Comparison of ENCODE assay signal across 27 cellular contexts in genomic region chr5:68529581-68529980, GRCh38.
A peak's percentile ranks its signal among the peaks of the same experiment; 100 is the strongest.
DNase-seq lines count a peak whose midpoint lies in the region; ATAC-seq, FAIRE-seq and TF ChIP-seq lines count a peak whose summit lies in the region.
"Had no signal": no experiment of that assay in that cellular context is flagged by ENCODE, and none has a peak within 500 bp of the region (broad histone marks: within the 10 kb centered on the region; RNA-seq: fewer than 3 reads in every experiment).

No MANE protein-coding gene starts in this region.

- no peak overlapping the region for H3K4me3 Mint-ChIP-seq in activated naive CD8-positive, alpha-beta T cell treated with anti-CD3 and anti-CD28 coated beads, Interleukin-2, amount 50 U/mL, for 24 hours
- H3K4me3 Mint-ChIP-seq in activated naive CD8-positive, alpha-beta T cell treated with anti-CD3 and anti-CD28 coated beads for 36 hours: no peak overlapping the region
- H3K4me3 Mint-ChIP-seq in chondrocyte (ENCODE audit: unreplicated experiment): no peak overlapping the region
- H3K4me3 Mint-ChIP-seq: activated T-cell treated with anti-CD3 and anti-CD28 coated beads, Interleukin-2, amount 50 U/mL, for 72 hours; CD14-positive monocyte; dendritic cell treated with granulocyte-macrophage colony-stimulating factor and Interleukin-4, amounts not matched to agents 40 ng/mL and 50 ng/mL, for 4 days; stimulated activated naive B cell treated with anti-CD40 and anti-IgM and Interleukin-4, amounts not matched to agents 10 μg/mL and 1 μg/mL and 100 μg/mL, for 72 hours had no signal

- H3K4me1 ChIP-seq in pancreas: peaks cover 9 to 15% (median 11%) of the 10 kb centered on the region in 3 donors
- H3K4me1 ChIP-seq: HAP-1, left lung had no signal

- no peaks in the 10 kb centered on the region for H3K36me3 ChIP-seq in pancreas
- H3K36me3 ChIP-seq: HAP-1, left lung, transverse colon had no signal

- peaks cover 15% of the 10 kb centered on the region for H3K4me1 Mint-ChIP-seq in activated naive CD8-positive, alpha-beta T cell treated with anti-CD3 and anti-CD28 coated beads, Interleukin-2, amount 50 U/mL, for 24 hours
- H3K4me1 Mint-ChIP-seq in activated naive CD8-positive, alpha-beta T cell treated with anti-CD3 and anti-CD28 coated beads for 36 hours: peaks cover 3% of the 10 kb centered on the region
- H3K4me1 Mint-ChIP-seq in chondrocyte (ENCODE audit: low read depth): peaks cover 47% of the 10 kb centered on the region

- H3K27me3 Mint-ChIP-seq in activated naive CD8-positive, alpha-beta T cell treated with anti-CD3 and anti-CD28 coated beads, Interleukin-2, amount 50 U/mL, for 24 hours: peaks cover 11% of the 10 kb centered on the region
- H3K27me3 Mint-ChIP-seq in activated naive CD8-positive, alpha-beta T cell treated with anti-CD3 and anti-CD28 coated beads for 36 hours: peaks cover 3% of the 10 kb centered on the region
- H3K27me3 Mint-ChIP-seq in chondrocyte (ENCODE audit: low read depth): no peaks in the 10 kb centered on the region
- H3K27me3 Mint-ChIP-seq: dendritic cell treated with granulocyte-macrophage colony-stimulating factor and Interleukin-4, amounts not matched to agents 40 ng/mL and 50 ng/mL, for 4 days had no signal

- no peak for FAIRE-seq in pancreas (lab: Jason Lieb, UNC)
- FAIRE-seq: G401.6, GM12878 had no signal

- no peaks in the 10 kb centered on the region for H3K36me3 Mint-ChIP-seq in activated naive CD8-positive, alpha-beta T cell treated with anti-CD3 and anti-CD28 coated beads, Interleukin-2, amount 50 U/mL, for 24 hours (ENCODE audit: low read depth)
- H3K36me3 Mint-ChIP-seq in activated naive CD8-positive, alpha-beta T cell treated with anti-CD3 and anti-CD28 coated beads for 36 hours: no peaks in the 10 kb centered on the region
- H3K36me3 Mint-ChIP-seq in chondrocyte (ENCODE audit: low read depth): peaks cover 4% of the 10 kb centered on the region
- H3K36me3 Mint-ChIP-seq: CD14-positive monocyte; stimulated activated naive B cell treated with anti-CD40 and anti-IgM and Interleukin-4, amounts not matched to agents 10 μg/mL and 1 μg/mL and 100 μg/mL, for 72 hours had no signal

- DNase-seq in activated naive CD8-positive, alpha-beta T cell treated with anti-CD3 and anti-CD28 coated beads, Interleukin-2, amount 50 U/mL, for 24 hours: no peak
- DNase-seq in activated naive CD8-positive, alpha-beta T cell treated with anti-CD3 and anti-CD28 coated beads for 36 hours: no peak
- DNase-seq in chondrocyte (ENCODE audit: low spot score) (no peak), myocyte (ENCODE audit: low read depth) (peak; percentile 53), pancreas (no peak), HEK293T (ENCODE audit: extremely low spot score) (no peak), NCI-H187 (lab: John Stamatoyannopoulos, UW) (no peak)
- DNase-seq: activated CD8-positive, alpha-beta memory T cell treated with anti-CD3 and anti-CD28 coated beads for 24 hours; activated naive CD4-positive, alpha-beta T cell treated with anti-CD3 and anti-CD28 coated beads, Interleukin-2, amount 50 U/mL, for 16 hours; activated T-cell treated with anti-CD3 and anti-CD28 coated beads, Interleukin-2, amount 50 U/mL, for 72 hours; body of pancreas; left lung; mucosa of descending colon; NCI-H1436 treated with DMSO at 0.1 percent for 48 hours; stimulated activated naive B cell treated with anti-CD40 and anti-IgM and Interleukin-4, amounts not matched to agents 10 μg/mL and 1 μg/mL and 100 μg/mL, for 72 hours; T1000; transverse colon had no signal

- peaks cover 4% of the 10 kb centered on the region for H3K9me3 Mint-ChIP-seq in activated naive CD8-positive, alpha-beta T cell treated with anti-CD3 and anti-CD28 coated beads, Interleukin-2, amount 50 U/mL, for 24 hours
- peaks cover 3% of the 10 kb centered on the region for H3K9me3 Mint-ChIP-seq in activated naive CD8-positive, alpha-beta T cell treated with anti-CD3 and anti-CD28 coated beads for 36 hours
- peaks cover 8% of the 10 kb centered on the region for H3K9me3 Mint-ChIP-seq in chondrocyte (ENCODE audit: low read depth)

- POLR2A ChIA-PET in HEK293T (lab: Yijun Ruan, JAX): no interaction called here

- H3K27ac Mint-ChIP-seq in activated naive CD8-positive, alpha-beta T cell treated with anti-CD3 and anti-CD28 coated beads, Interleukin-2, amount 50 U/mL, for 24 hours: no peak overlapping the region
- no peak overlapping the region for H3K27ac Mint-ChIP-seq in activated naive CD8-positive, alpha-beta T cell treated with anti-CD3 and anti-CD28 coated beads for 36 hours
- peak overlapping the region; percentile 57 for H3K27ac Mint-ChIP-seq in chondrocyte (ENCODE audit: unreplicated experiment)
- H3K27ac Mint-ChIP-seq: activated T-cell treated with anti-CD3 and anti-CD28 coated beads, Interleukin-2, amount 50 U/mL, for 72 hours; CD14-positive monocyte; dendritic cell treated with granulocyte-macrophage colony-stimulating factor and Interleukin-4, amounts not matched to agents 40 ng/mL and 50 ng/mL, for 4 days; stimulated activated naive B cell treated with anti-CD40 and anti-IgM and Interleukin-4, amounts not matched to agents 10 μg/mL and 1 μg/mL and 100 μg/mL, for 72 hours had no signal

- no peak overlapping the region for H3K4me3 ChIP-seq in pancreas
- H3K4me3 ChIP-seq: body of pancreas, GM12878, HAP-1, left lung, mucosa of descending colon, SK-N-MC, transverse colon had no signal

- no peak for TF ChIP-seq CTCF in chondrocyte (IDR thresholded peaks at IDR 0.05)
- no peak for TF ChIP-seq CTCF in pancreas (IDR thresholded peaks at IDR 0.05)

- no peaks in the 10 kb centered on the region for H3K27me3 ChIP-seq in pancreas
- H3K27me3 ChIP-seq: body of pancreas, left lung, transverse colon had no signal

- CTCF ChIA-PET in HEK293T (lab: Yijun Ruan, JAX): no interaction called here

- no peaks in the 10 kb centered on the region for H3K9me3 ChIP-seq in pancreas
- H3K9me3 ChIP-seq: body of pancreas, HAP-1 had no signal

- intact Hi-C loops in pancreas (cut with DNase I): no loop called here

- WGBS in pancreas, 2 donors: 80 to 88% methylated on average over 3 of the region's 3 CpGs

- no peak overlapping the region for H3K27ac ChIP-seq in pancreas
- H3K27ac ChIP-seq: 22Rv1, body of pancreas, epithelial cell of prostate, SK-N-MC, transverse colon had no signal

- ATAC-seq in activated naive CD8-positive, alpha-beta T cell treated with anti-CD3 and anti-CD28 coated beads, Interleukin-2, amount 50 U/mL, for 24 hours: peak; percentile 29
- ATAC-seq in pancreas (no peak), GM18502 (IDR thresholded peaks at IDR 0.05; ENCODE audit: poor library complexity, unreplicated experiment) (no peak)
- ATAC-seq: activated CD4-positive, CD25-positive, alpha-beta regulatory T cell treated with anti-CD3 and anti-CD28 coated beads, Interleukin-2, amount 50 U/mL, for 24 hours; body of pancreas; left lung; mucosa of descending colon had no signal

TF ChIP-seq in HEK293T, 16 proteins besides CTCF, POLR2A, EP300 and RAD21:
- TF ChIP-seq ARNT (IDR thresholded peaks at IDR 0.05) (no peak), TARDBP (IDR thresholded peaks at IDR 0.05) (no peak), BHLHE40 (IDR thresholded peaks at IDR 0.05; ENCODE audit: borderline replicate concordance) (no peak), FOXM1 (IDR thresholded peaks at IDR 0.05; ENCODE audit: borderline replicate concordance) (no peak), SP1 (IDR thresholded peaks at IDR 0.05) (no peak), HDGF (IDR thresholded peaks at IDR 0.05; ENCODE audit: borderline replicate concordance) (no peak), FOXK2 (IDR thresholded peaks at IDR 0.05) (no peak), ZNF384 (IDR thresholded peaks at IDR 0.05) (no peak), ELF4 (IDR thresholded peaks at IDR 0.05) (no peak), PKNOX1 (IDR thresholded peaks at IDR 0.05) (no peak), L3MBTL2 (conservative IDR thresholded peaks at IDR 0.05) (no peak), NFRKB (IDR thresholded peaks at IDR 0.05) (no peak), FOXA1 (IDR thresholded peaks at IDR 0.05) (no peak), CTBP1 (IDR thresholded peaks at IDR 0.05; ENCODE audit: borderline replicate concordance) (no peak), SUZ12 (IDR thresholded peaks at IDR 0.05) (no peak), LEF1 (IDR thresholded peaks at IDR 0.05; ENCODE audit: borderline replicate concordance) (no peak)
TF ChIP-seq in HEK293T: peak in this region for 0.
